8 cellular contexts compared by ENCODE assay signal in the genomic region with DNA sequence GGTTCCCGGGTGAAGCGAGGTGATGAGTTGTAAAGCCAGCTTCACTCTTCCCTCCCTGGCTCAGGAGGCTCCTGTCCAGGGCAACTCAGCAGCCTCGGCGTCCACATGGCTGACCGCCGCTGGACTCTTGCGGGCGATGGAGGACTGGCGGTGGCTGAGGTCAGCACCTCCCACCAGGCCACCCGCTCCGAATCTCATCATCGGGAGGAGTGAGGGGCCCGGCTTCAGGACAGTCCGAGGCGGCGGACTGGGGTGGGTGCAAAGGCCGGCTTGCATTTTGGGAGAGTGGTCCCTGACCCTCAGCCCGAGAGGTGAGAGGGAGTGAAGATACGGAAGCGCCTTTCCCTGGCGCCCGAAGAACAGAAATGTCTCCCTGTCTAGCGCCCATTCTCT. TPM values are rescaled to one million over a fixed set of nuclear protein-coding genes. Genes with fewer than 3 reads are reported as not detected.
DNase-seq lines count a peak whose midpoint lies in the region; ATAC-seq and TF ChIP-seq lines count a peak whose summit lies in the region.

No MANE protein-coding gene starts in this region.

- no peaks in the 10 kb centered on the region for H3K27me3 Mint-ChIP-seq in activated B cell treated with CpG ODN at 0.5 μM for 24 hours

- no peak for TF ChIP-seq POLR2A in heart left ventricle (IDR thresholded peaks at IDR 0.05)

- DNase-seq in ELF-1 (ENCODE audit: low read depth, low spot score): peak; percentile 53
- DNase-seq in activated B cell treated with CpG ODN at 0.5 μM for 24 hours: no peak
- peak in 3 of 5 donors; percentile 37 to 67 (median 57) for DNase-seq in heart left ventricle
- DNase-seq in psoas muscle: peak; percentile 43 to 76
- DNase-seq in NCI-H1092 (lab: John Stamatoyannopoulos, UW): no peak
- DNase-seq in GM19240 (ENCODE audit: insufficient read length, low spot score): no peak

- H3K36me3 ChIP-seq in heart left ventricle: peaks cover 0 to 34% (median 22%) of the 10 kb centered on the region in 9 donors
- H3K36me3 ChIP-seq in psoas muscle (ENCODE audit: insufficient read depth in 1 of 2, low read depth in 1 of 2): peaks cover 0 to 26% of the 10 kb centered on the region in 2 donors

- POLR2A ChIA-PET in activated B cell treated with CpG ODN at 0.5 μM for 24 hours (lab: Charles Lee): interaction anchor here (1.2 to 2.8 kb wide), 4 partner anchors 9 to 266 kb away, joined by 3 to 19 read pairs (median 4); no protein-coding TSS in a partner anchor

- H3K4me3 Mint-ChIP-seq in activated B cell treated with CpG ODN at 0.5 μM for 24 hours: peak overlapping the region; percentile 99

- H3K4me3 ChIP-seq in heart left ventricle (peak overlapping the region; percentile 73 to 98 (median 90)), psoas muscle (peak overlapping the region; percentile 95)

- ATAC-seq in HG02763 (IDR thresholded peaks at IDR 0.05; ENCODE audit: unreplicated experiment) (peak; percentile 12), activated B cell treated with CpG ODN at 0.5 μM for 24 hours (ENCODE audit: low read depth) (no peak), heart left ventricle (peak; percentile 12 to 21 (median 16)), psoas muscle (peak; percentile 19 to 53 (median 32)), HG03196 (IDR thresholded peaks at IDR 0.05; ENCODE audit: unreplicated experiment) (no peak)

- H3K27ac Mint-ChIP-seq in activated B cell treated with CpG ODN at 0.5 μM for 24 hours: peak overlapping the region; percentile 99

- peaks cover 45% of the 10 kb centered on the region for H3K36me3 Mint-ChIP-seq in activated B cell treated with CpG ODN at 0.5 μM for 24 hours (ENCODE audit: low read depth)

- intact Hi-C loops in activated B cell treated with CpG ODN at 0.5 μM for 24 hours (cut with micrococcal nuclease): loop anchor here (1.0 to 10.0 kb wide), 4 partner anchors 339 to 1141 kb away; partner anchors contain the start of genes ECD, FAM149B1, MCU and PPP3CB
- intact Hi-C loops in heart left ventricle (cut with DNase I): loop anchor here in 1 of 10 donors (10.0 kb wide), 1 partner anchor 741 kb away; the partner anchor contains the start of gene P4HA1
- intact Hi-C loops in psoas muscle (cut with DNase I): no loop called here

- no peak for TF ChIP-seq CTCF in activated B cell treated with CpG ODN at 0.5 μM for 24 hours (IDR thresholded peaks at IDR 0.05)
- TF ChIP-seq CTCF in heart left ventricle (IDR thresholded peaks at IDR 0.05): no peak
- no peak for TF ChIP-seq CTCF in psoas muscle (IDR thresholded peaks at IDR 0.05)

- no peaks in the 10 kb centered on the region for H3K27me3 ChIP-seq in heart left ventricle
- H3K27me3 ChIP-seq in psoas muscle (ENCODE audit: insufficient read depth in 3 of 3, low read length in 2 of 3): no peaks in the 10 kb centered on the region

- H3K9me3 Mint-ChIP-seq in activated B cell treated with CpG ODN at 0.5 μM for 24 hours: no peaks in the 10 kb centered on the region

- H3K9me3 ChIP-seq in heart left ventricle (no peaks in the 10 kb centered on the region), psoas muscle (no peaks in the 10 kb centered on the region)

- H3K4me1 Mint-ChIP-seq in activated B cell treated with CpG ODN at 0.5 μM for 24 hours: peaks cover 35% of the 10 kb centered on the region

- H3K27ac ChIP-seq in heart left ventricle (peak overlapping the region; percentile 87 to 98 (median 97)), psoas muscle (peak overlapping the region; percentile 93)

- CTCF ChIA-PET in activated B cell treated with CpG ODN at 0.5 μM for 24 hours (lab: Charles Lee): no interaction called here

- peaks cover 0 to 46% (median 30%) of the 10 kb centered on the region in 12 donors for H3K4me1 ChIP-seq in heart left ventricle
- peaks cover 20% of the 10 kb centered on the region for H3K4me1 ChIP-seq in psoas muscle

- WGBS in heart left ventricle, 4 donors: 0 to 1% (median 1%) methylated on average over 20 to 23 of the region's 23 CpGs
- 0% methylated on average over 21 to 23 of the region's 23 CpGs for WGBS in psoas muscle, 3 donors

RNA-seq across cellular contexts. Expression of gene DNAJB12, which starts 0.8 kb away (rescaled TPM):
- 39.0 and 39.9 TPM in 2 replicates for total RNA-seq in activated B cell treated with CpG ODN at 0.5 μM for 24 hours
- total RNA-seq in heart left ventricle: 10 to 100 TPM; 23.8 to 42.5 (median 29.1) TPM
- polyA plus RNA-seq in heart left ventricle: 10 to 100 TPM; 21.1 to 36.0 TPM
- total RNA-seq in psoas muscle: 10 to 100 TPM; 24.0 to 38.7 (median 34.0) TPM
- 10 to 100 TPM; 22.1 to 24.9 (median 22.5) TPM for polyA plus RNA-seq in psoas muscle

Comparison
In these comparisons a context has a peak if more than half of its experiments do, and no peak if none do; other contexts are left out.
1. DNase-seq: peak in ELF-1 (single experiment), heart left ventricle (3 of 5) and psoas muscle (2 of 2); none in activated B cell treated with CpG ODN at 0.5 μM for 24 hours (single experiment), NCI-H1092 (single experiment) and GM19240 (single experiment).
2. ATAC-seq: peak in HG02763 (single experiment), heart left ventricle (4 of 4) and psoas muscle (4 of 4); none in activated B cell treated with CpG ODN at 0.5 μM for 24 hours (single experiment) and HG03196 (single experiment).